ENCODE assay signal across 1 cellular context in the genomic region with DNA sequence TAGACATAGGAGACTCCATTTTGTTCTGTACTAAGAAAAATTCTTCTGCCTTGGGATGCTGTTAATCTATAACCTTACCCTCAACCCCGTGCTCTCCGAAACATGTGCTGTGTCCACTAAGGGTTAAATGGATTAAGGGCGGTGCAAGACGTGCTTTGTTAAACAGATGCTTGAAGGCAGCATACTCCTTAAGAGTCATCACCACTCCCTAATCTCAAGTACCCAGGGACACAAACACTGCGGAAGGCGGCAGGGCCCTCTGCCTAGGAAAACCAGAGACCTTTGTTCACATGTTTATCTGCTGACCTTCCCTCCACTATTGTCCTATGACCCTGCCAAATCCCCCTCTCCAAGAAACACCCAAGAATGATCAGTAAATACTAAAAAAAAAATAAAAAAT. TPM values are rescaled to one million over a fixed set of nuclear protein-coding genes. Genes with fewer than 3 reads are reported as not detected.
"Had no signal": no experiment of that assay in that cellular context is flagged by ENCODE, and none has a peak within 500 bp of the region (broad histone marks: within the 10 kb centered on the region; RNA-seq: fewer than 3 reads in every experiment).

No MANE protein-coding gene starts in this region.

RNA-seq across cellular contexts. Expression of gene STARD13, which starts 43.2 kb away (rescaled TPM):
- polyA plus RNA-seq: immature natural killer cell had no signal
